8 cellular contexts compared by ENCODE assay signal in the genomic region with DNA sequence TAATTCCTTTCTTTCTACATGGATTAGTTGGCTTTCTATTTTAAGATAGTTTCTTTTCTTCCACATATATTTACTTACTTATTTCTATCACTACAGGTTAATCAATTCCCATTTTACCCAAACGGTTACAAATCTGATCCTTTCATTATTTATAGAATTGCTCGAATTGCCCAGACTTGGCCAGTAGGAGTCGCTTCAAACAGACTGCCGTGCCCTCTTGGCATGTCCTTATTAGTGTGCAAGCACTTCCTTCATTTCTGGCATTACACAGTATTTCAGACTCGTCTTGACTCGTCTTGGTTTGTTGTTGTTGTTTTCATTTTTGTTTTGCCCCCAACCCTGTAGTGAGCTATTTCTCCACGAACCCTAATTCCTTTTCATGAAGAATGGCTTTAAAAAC.
DNase-seq lines count a peak whose midpoint lies in the region; ATAC-seq and TF ChIP-seq lines count a peak whose summit lies in the region.
"Had no signal": no experiment of that assay in that cellular context is flagged by ENCODE, and none has a peak within 500 bp of the region (broad histone marks: within the 10 kb centered on the region; RNA-seq: fewer than 3 reads in every experiment).

No MANE protein-coding gene starts in this region.

- H3K4me3 ChIP-seq in Karpas-422 (ENCODE audit: low read length) (no peak overlapping the region), WERI-Rb-1 (ENCODE audit: low read depth, low read length) (no peak overlapping the region), kidney epithelial cell (ENCODE audit: low read depth, low read length) (no peak overlapping the region)
- H3K4me3 ChIP-seq: hepatocyte had no signal

- H3K27ac ChIP-seq in Karpas-422 (ENCODE audit: low read length) = no peak overlapping the region
- H3K27ac ChIP-seq in WERI-Rb-1 = no peak overlapping the region
- H3K27ac ChIP-seq: hepatocyte had no signal

- ATAC-seq in HG02852 (IDR thresholded peaks at IDR 0.05; ENCODE audit: unreplicated experiment) (no peak), GM19351 (IDR thresholded peaks at IDR 0.05; ENCODE audit: unreplicated experiment) (no peak)

- no peaks in the 10 kb centered on the region for H4K20me1 ChIP-seq in Karpas-422 (ENCODE audit: insufficient read depth, low read depth, low read length)

- peak; percentile 16; the same call in 1 of the 3 replicates for TF ChIP-seq CTCF in GM12872 (IDR thresholded peaks at IDR 0.05; ENCODE audit: insufficient read depth, low read depth, low read length)
- 0 out of 2 replicates have a peak, but pooled peaks have one; percentile 27 for TF ChIP-seq CTCF in WERI-Rb-1 (IDR thresholded peaks at IDR 0.05; ENCODE audit: low read depth, low read length)
- TF ChIP-seq CTCF in kidney epithelial cell (IDR thresholded peaks at IDR 0.05; ENCODE audit: insufficient read depth, low read length, poor library complexity, severe bottlenecking) = peak; percentile 2

- DNase-seq in Karpas-422 = peak; percentile 78
- no peak for DNase-seq in WERI-Rb-1
- DNase-seq in kidney epithelial cell (ENCODE audit: low read depth) = no peak
- no peak for DNase-seq in NCI-H2029 treated with DMSO at 0.1 percent for 48 hours (lab: John Stamatoyannopoulos, UW)

- H3K79me2 ChIP-seq in Karpas-422 (ENCODE audit: low read length) = no peaks in the 10 kb centered on the region
- H3K79me2 ChIP-seq: hepatocyte had no signal

- H2AFZ ChIP-seq in Karpas-422 (ENCODE audit: low read length) = no peak overlapping the region
- H2AFZ ChIP-seq: hepatocyte had no signal

- no peak overlapping the region for H3K9ac ChIP-seq in Karpas-422 (ENCODE audit: low read length)

- no peaks in the 10 kb centered on the region for H3K36me3 ChIP-seq in Karpas-422 (ENCODE audit: insufficient read depth, low read length)
- no peaks in the 10 kb centered on the region for H3K36me3 ChIP-seq in WERI-Rb-1
- H3K36me3 ChIP-seq in kidney epithelial cell (ENCODE audit: control insufficient read depth, insufficient read depth, low read length) = no peaks in the 10 kb centered on the region

- no peaks in the 10 kb centered on the region for H3K9me2 ChIP-seq in Karpas-422 (replicated peaks; ENCODE audit: insufficient read depth, low read length)

- H3K4me2 ChIP-seq in Karpas-422 (ENCODE audit: low read depth, low read length, poor library complexity, severe bottlenecking) = no peak overlapping the region
- H3K4me2 ChIP-seq: hepatocyte had no signal

- no peaks in the 10 kb centered on the region for H3K9me3 ChIP-seq in Karpas-422 (ENCODE audit: low read length)
- H3K9me3 ChIP-seq in WERI-Rb-1 (ENCODE audit: severe bottlenecking) = no peaks in the 10 kb centered on the region

- no peaks in the 10 kb centered on the region for H3K4me1 ChIP-seq in Karpas-422 (ENCODE audit: low read length)

- H3K27me3 ChIP-seq in Karpas-422 (ENCODE audit: low read length) (no peaks in the 10 kb centered on the region), WERI-Rb-1 (ENCODE audit: insufficient read depth, low read depth, severe bottlenecking) (no peaks in the 10 kb centered on the region), kidney epithelial cell (ENCODE audit: control insufficient read depth, insufficient read depth, low read length) (no peaks in the 10 kb centered on the region)
- H3K27me3 ChIP-seq: hepatocyte had no signal
